ENCODE assay signal across 24 cellular contexts in genomic region chr5:112938286-112938685, GRCh38.
"Had no signal": no experiment of that assay in that cellular context is flagged by ENCODE, and none has a peak within 500 bp of the region (broad histone marks: within the 10 kb centered on the region; RNA-seq: fewer than 3 reads in every experiment).

No MANE protein-coding gene starts in this region.

- H3K4me2 ChIP-seq: hepatocyte had no signal

- H3K79me2 ChIP-seq: hepatocyte had no signal

- H2AFZ ChIP-seq: hepatocyte had no signal

- H3K4me1 ChIP-seq: colonic mucosa, foreskin keratinocyte, gastroesophageal sphincter, left lung, lower lobe of right lung had no signal

- H3K36me3 ChIP-seq: colonic mucosa, gastroesophageal sphincter, heart left ventricle, left lung, lower lobe of right lung had no signal

- DNase-seq: colonic mucosa; cortex of kidney; effector CD8-positive, alpha-beta T cell; effector memory CD8-positive, alpha-beta T cell; endodermal cell; erythroblast; foreskin keratinocyte; heart left ventricle; hypothalamus; immature natural killer cell; islet precursor cell; left cardiac atrium; left lung; left ventricle myocardium superior; lower lobe of right lung; mesenchymal stem cell; mucosa of descending colon; naive B cell had no signal

- H3K27me3 ChIP-seq: colonic mucosa, foreskin keratinocyte, gastroesophageal sphincter, heart left ventricle, hepatocyte had no signal

- H3K4me3 ChIP-seq: colonic mucosa, gastroesophageal sphincter, heart left ventricle, hepatocyte, left lung, lower lobe of right lung, mucosa of descending colon had no signal

- ATAC-seq: effector memory CD8-positive, alpha-beta T cell; esophagus mucosa; foreskin keratinocyte; gastroesophageal sphincter; heart left ventricle; left cardiac atrium; left lung; left ventricle myocardium superior; lower lobe of right lung; mucosa of descending colon had no signal

- H3K9me3 ChIP-seq: colonic mucosa, gastroesophageal sphincter, heart left ventricle, left lung, lower lobe of right lung, mucosa of descending colon had no signal

- H3K27ac ChIP-seq: colonic mucosa, epithelial cell of prostate, foreskin keratinocyte, gastroesophageal sphincter, heart left ventricle, hepatocyte, left lung, lower lobe of right lung had no signal

- FAIRE-seq: endometrium, frontal cortex had no signal
